ENCODE assay signal across 9 cellular contexts in genomic region chr6:35181933-35182612, GRCh38. TPM values are rescaled to one million over a fixed set of nuclear protein-coding genes. Genes with fewer than 3 reads are reported as not detected.
DNase-seq lines count a peak whose midpoint lies in the region; ATAC-seq and TF ChIP-seq lines count a peak whose summit lies in the region.
"Had no signal": no experiment of that assay in that cellular context is flagged by ENCODE, and none has a peak within 500 bp of the region (broad histone marks: within the 10 kb centered on the region; RNA-seq: fewer than 3 reads in every experiment).

No MANE protein-coding gene starts in this region.

- no peak overlapping the region for H3K4me3 Mint-ChIP-seq in activated T-cell treated with anti-CD3 and anti-CD28 coated beads, Interleukin-2, amount 50 U/mL, for 24 hours

- TF ChIP-seq POLR2A in gastroesophageal sphincter (IDR thresholded peaks at IDR 0.05) = no peak

- no peaks in the 10 kb centered on the region for H3K9me3 Mint-ChIP-seq in activated T-cell treated with anti-CD3 and anti-CD28 coated beads, Interleukin-2, amount 50 U/mL, for 24 hours

- H3K9me3 ChIP-seq in SJSA1 (replicated peaks) = no peaks in the 10 kb centered on the region
- no peaks in the 10 kb centered on the region for H3K9me3 ChIP-seq in gastroesophageal sphincter
- H3K9me3 ChIP-seq in skeletal muscle tissue (ENCODE audit: control insufficient read depth in 3 of 3, low read length in 3 of 3) = no peaks in the 10 kb centered on the region

- DNase-seq in HCEC 1CT = peak; percentile 65
- peak; percentile 50 to 69 for DNase-seq in SJSA1 (ENCODE audit: low read depth in 1 of 2, low spot score in 2 of 2)
- no peak for DNase-seq in activated T-cell treated with anti-CD3 and anti-CD28 coated beads, Interleukin-2, amount 50 U/mL, for 24 hours

- peaks cover 29% of the 10 kb centered on the region for H3K27me3 Mint-ChIP-seq in activated T-cell treated with anti-CD3 and anti-CD28 coated beads, Interleukin-2, amount 50 U/mL, for 24 hours

- no peaks in the 10 kb centered on the region for H3K36me3 Mint-ChIP-seq in activated T-cell treated with anti-CD3 and anti-CD28 coated beads, Interleukin-2, amount 50 U/mL, for 24 hours (ENCODE audit: low read depth)

- no peaks in the 10 kb centered on the region for H3K27me3 ChIP-seq in SJSA1 (replicated peaks)
- H3K27me3 ChIP-seq in gastroesophageal sphincter = no peaks in the 10 kb centered on the region
- H3K27me3 ChIP-seq in skeletal muscle tissue (ENCODE audit: control insufficient read depth in 3 of 3, insufficient read depth in 3 of 3, low read length in 3 of 3) = peaks cover 0 to 6% (median 3%) of the 10 kb centered on the region in 3 donors

- H3K4me1 ChIP-seq in SJSA1 (replicated peaks) (peaks cover 77% of the 10 kb centered on the region), gastroesophageal sphincter (peaks cover 0 to 30% (median 15%) of the 10 kb centered on the region in 3 donors), skeletal muscle tissue (ENCODE audit: control insufficient read depth in 3 of 3, insufficient read depth in 3 of 3, low read length in 3 of 3) (peaks cover 10 to 13% (median 11%) of the 10 kb centered on the region in 3 donors)

- H3K27ac Mint-ChIP-seq in activated T-cell treated with anti-CD3 and anti-CD28 coated beads, Interleukin-2, amount 50 U/mL, for 24 hours = no peak overlapping the region

- no peak overlapping the region for H3K9ac ChIP-seq in skeletal muscle tissue (ENCODE audit: low read depth in 1 of 3, low read length in 3 of 3)

- 27 to 32% methylated on average over 3 to 7 of the region's 55 CpGs for WGBS in gastroesophageal sphincter (ENCODE audit: low coverage in 1 of 2), 2 donors

- H3K27ac ChIP-seq in SJSA1 (peak overlapping the region; percentile 11; the same call in 1 of the 2 replicates), gastroesophageal sphincter (peak overlapping the region in 2 of 4 donors; percentile 22 to 55), skeletal muscle tissue (ENCODE audit: low read depth, low read length) (peak overlapping the region; percentile 38)

- no peak for TF ChIP-seq CTCF in gastroesophageal sphincter (IDR thresholded peaks at IDR 0.05)

- ATAC-seq in gastroesophageal sphincter (peak; percentile 64), HG03378 (IDR thresholded peaks at IDR 0.05; ENCODE audit: unreplicated experiment) (no peak), GM19324 (IDR thresholded peaks at IDR 0.05; ENCODE audit: low FRiP score, unreplicated experiment) (no peak), GM21515 (IDR thresholded peaks at IDR 0.05; ENCODE audit: unreplicated experiment) (no peak)

- no peaks in the 10 kb centered on the region for H3K4me1 Mint-ChIP-seq in activated T-cell treated with anti-CD3 and anti-CD28 coated beads, Interleukin-2, amount 50 U/mL, for 24 hours (ENCODE audit: low read depth)

- H3K4me3 ChIP-seq in SJSA1 (no peak overlapping the region), gastroesophageal sphincter (no peak overlapping the region), skeletal muscle tissue (ENCODE audit: low read length in 3 of 3) (peak overlapping the region in 1 of 3 donors; percentile 14)

- TF ChIP-seq EP300 in gastroesophageal sphincter (IDR thresholded peaks at IDR 0.05) = no peak

- no peaks in the 10 kb centered on the region for H3K36me3 ChIP-seq in SJSA1
- no peaks in the 10 kb centered on the region for H3K36me3 ChIP-seq in gastroesophageal sphincter
- H3K36me3 ChIP-seq in skeletal muscle tissue (ENCODE audit: control insufficient read depth in 3 of 3, insufficient read depth in 3 of 3, low read length in 3 of 3) = no peaks in the 10 kb centered on the region

RNA-seq across cellular contexts. Expression of gene SCUBE3, which starts 31.7 kb away (rescaled TPM):
- 2.6 and 4.7 TPM in 2 replicates for total RNA-seq in SJSA1 (2014; rRNA removed; shearing (Covaris generic))
- total RNA-seq in gastroesophageal sphincter (1 to 10 TPM; 1.4 to 7.2 (median 3.0) TPM), skeletal muscle tissue (0.52 TPM)

RNA-seq across cellular contexts. Expression of gene TCP11, which starts 40.9 kb away (rescaled TPM):
- total RNA-seq in SJSA1 (2014; rRNA removed; shearing (Covaris generic)) = 0.60 and 1.6 TPM in 2 replicates
- total RNA-seq in gastroesophageal sphincter (under 1 TPM in 1 of 4 donors, not detected in 3; 0.77 TPM), skeletal muscle tissue (not detected)
- total RNA-seq: subcutaneous adipose tissue had no signal
